In the genomic region with DNA sequence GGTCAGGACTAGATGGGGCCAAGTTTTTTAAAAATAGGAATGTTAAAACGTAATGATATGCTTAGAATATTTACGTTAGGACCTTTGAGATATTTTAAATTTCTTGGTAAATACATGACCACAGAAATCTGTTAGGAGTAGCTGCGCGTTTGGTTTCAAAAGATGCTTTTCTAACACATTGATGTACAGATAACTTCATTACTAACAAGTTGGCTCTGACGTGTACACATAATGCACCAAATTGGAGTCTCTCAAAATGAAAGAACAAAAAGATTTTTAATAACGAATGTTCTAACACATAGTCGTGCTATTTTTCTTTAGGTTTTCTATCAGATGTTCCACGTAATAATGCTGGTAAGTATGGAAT, we compare ENCODE assay signal across 8 cellular contexts. TPM values are rescaled to one million over a fixed set of nuclear protein-coding genes. Genes with fewer than 3 reads are reported as not detected.
DNase-seq lines count a peak whose midpoint lies in the region; TF ChIP-seq lines count a peak whose summit lies in the region.

No MANE protein-coding gene starts in this region.

- H3K27ac ChIP-seq in C4-2B (peak overlapping the region; percentile 96), duodenal mucosa (ENCODE audit: low read depth, low read length) (peak overlapping the region; percentile 76), neural cell (ENCODE audit: low read length) (peak overlapping the region; percentile 85)

- H3F3A ChIP-seq in Loucy (ENCODE audit: low read depth) (no peaks in the 10 kb centered on the region), neural cell (ENCODE audit: insufficient read depth, low read length, poor library complexity, severe bottlenecking) (no peaks in the 10 kb centered on the region)

- H3K36me3 ChIP-seq in Loucy (ENCODE audit: insufficient read depth, low read length) (no peaks in the 10 kb centered on the region), duodenal mucosa (ENCODE audit: control insufficient read depth in 1 of 2, insufficient read depth in 2 of 2, low read length in 2 of 2) (peaks cover 0 to 6% of the 10 kb centered on the region in 2 donors), neural cell (ENCODE audit: insufficient read depth, low read length) (no peaks in the 10 kb centered on the region)

- H3K9me3 ChIP-seq in Loucy (ENCODE audit: insufficient read depth, low read depth, low read length) (no peaks in the 10 kb centered on the region), duodenal mucosa (ENCODE audit: control insufficient read depth in 1 of 2, low read length in 2 of 2) (no peaks in the 10 kb centered on the region), neural cell (ENCODE audit: low read length) (no peaks in the 10 kb centered on the region)

- H3K9ac ChIP-seq in Loucy (ENCODE audit: low read depth, low read length, poor library complexity, severe bottlenecking) (peak overlapping the region; percentile 77), duodenal mucosa (ENCODE audit: low read depth in 1 of 2, low read length in 2 of 2) (peak overlapping the region; percentile 81 to 85), neural cell (ENCODE audit: low read length) (peak overlapping the region; percentile 82)

- no peak for TF ChIP-seq RAD21 in neural cell (conservative IDR thresholded peaks at IDR 0.05)

- H3K27me3 ChIP-seq in Loucy (ENCODE audit: insufficient read depth, low read length, poor library complexity, severe bottlenecking) (no peaks in the 10 kb centered on the region), duodenal mucosa (ENCODE audit: control insufficient read depth in 1 of 2, insufficient read depth in 2 of 2, low read length in 2 of 2) (peaks cover 0 to 3% of the 10 kb centered on the region in 2 donors), neural cell (ENCODE audit: insufficient read depth, low read depth, low read length) (no peaks in the 10 kb centered on the region)

- no peak for TF ChIP-seq EP300 in neural cell (conservative IDR thresholded peaks at IDR 0.05; ENCODE audit: poor library complexity, severe bottlenecking)

- no peaks in the 10 kb centered on the region for H3K9me2 ChIP-seq in Loucy (replicated peaks; ENCODE audit: low read depth, low read length)
- no peaks in the 10 kb centered on the region for H3K9me2 ChIP-seq in neural cell (ENCODE audit: insufficient read depth, low read length)

- H3K4me2 ChIP-seq in Loucy (ENCODE audit: low read depth, low read length, poor library complexity, severe bottlenecking): peak overlapping the region; percentile 77
- H3K4me2 ChIP-seq in neural cell (ENCODE audit: low read length): peak overlapping the region; percentile 60

- H3K4me3 ChIP-seq in Loucy (ENCODE audit: low read length, poor library complexity, severe bottlenecking) (peak overlapping the region; percentile 79), duodenal mucosa (ENCODE audit: low read depth in 1 of 2, low read length in 2 of 2) (peak overlapping the region; percentile 82 to 85), neural cell (ENCODE audit: low read length) (peak overlapping the region; percentile 85)

- H3K4me1 ChIP-seq in Loucy (ENCODE audit: insufficient read depth, low read length, poor library complexity, severe bottlenecking) (peaks cover 12% of the 10 kb centered on the region), duodenal mucosa (ENCODE audit: control insufficient read depth in 1 of 2, insufficient read depth in 2 of 2, low read length in 2 of 2) (peaks cover 4 to 10% of the 10 kb centered on the region in 2 donors)

- peak overlapping the region; percentile 91 for H2AFZ ChIP-seq in Loucy (ENCODE audit: low read length)
- peak overlapping the region; percentile 43 for H2AFZ ChIP-seq in neural cell (ENCODE audit: low read depth, low read length)

- no peak for TF ChIP-seq CTCF in C4-2B (conservative IDR thresholded peaks at IDR 0.05)
- TF ChIP-seq CTCF in Loucy (conservative IDR thresholded peaks at IDR 0.05; ENCODE audit: low read length): no peak
- no peak for TF ChIP-seq CTCF in neural cell (IDR thresholded peaks at IDR 0.05; ENCODE audit: poor library complexity, severe bottlenecking)

- H4K20me1 ChIP-seq in Loucy (ENCODE audit: insufficient read depth, low read length, poor library complexity, severe bottlenecking) (no peaks in the 10 kb centered on the region), neural cell (ENCODE audit: insufficient read depth) (no peaks in the 10 kb centered on the region)

- DNase-seq in HUDEP-2 (lab: John Stamatoyannopoulos, UW; ENCODE audit: unreplicated experiment in 76 of 76) (no peak), NCI-H1417 (lab: John Stamatoyannopoulos, UW) (no peak), mucosa of gallbladder (ENCODE audit: low spot score) (no peak), NCI-H510A treated with DMSO at 0.1 percent for 48 hours (lab: John Stamatoyannopoulos, UW) (no peak)

- H3K79me2 ChIP-seq in Loucy (ENCODE audit: insufficient read depth, low read length) (no peaks in the 10 kb centered on the region), neural cell (replicated peaks; ENCODE audit: insufficient read depth, low read length) (peaks cover 18% of the 10 kb centered on the region)

TF ChIP-seq in neural cell, 6 proteins besides CTCF, POLR2A, EP300 and RAD21:
- TF ChIP-seq SMC3 (conservative IDR thresholded peaks at IDR 0.05; ENCODE audit: poor library complexity): no peak
- TF ChIP-seq POLR2AphosphoS5 (IDR thresholded peaks at IDR 0.05): no peak
- TF ChIP-seq EZH2 (IDR thresholded peaks at IDR 0.05; ENCODE audit: borderline replicate concordance, insufficient read depth, low read length, poor library complexity, severe bottlenecking): no peak
- TF ChIP-seq, protein P1, sequence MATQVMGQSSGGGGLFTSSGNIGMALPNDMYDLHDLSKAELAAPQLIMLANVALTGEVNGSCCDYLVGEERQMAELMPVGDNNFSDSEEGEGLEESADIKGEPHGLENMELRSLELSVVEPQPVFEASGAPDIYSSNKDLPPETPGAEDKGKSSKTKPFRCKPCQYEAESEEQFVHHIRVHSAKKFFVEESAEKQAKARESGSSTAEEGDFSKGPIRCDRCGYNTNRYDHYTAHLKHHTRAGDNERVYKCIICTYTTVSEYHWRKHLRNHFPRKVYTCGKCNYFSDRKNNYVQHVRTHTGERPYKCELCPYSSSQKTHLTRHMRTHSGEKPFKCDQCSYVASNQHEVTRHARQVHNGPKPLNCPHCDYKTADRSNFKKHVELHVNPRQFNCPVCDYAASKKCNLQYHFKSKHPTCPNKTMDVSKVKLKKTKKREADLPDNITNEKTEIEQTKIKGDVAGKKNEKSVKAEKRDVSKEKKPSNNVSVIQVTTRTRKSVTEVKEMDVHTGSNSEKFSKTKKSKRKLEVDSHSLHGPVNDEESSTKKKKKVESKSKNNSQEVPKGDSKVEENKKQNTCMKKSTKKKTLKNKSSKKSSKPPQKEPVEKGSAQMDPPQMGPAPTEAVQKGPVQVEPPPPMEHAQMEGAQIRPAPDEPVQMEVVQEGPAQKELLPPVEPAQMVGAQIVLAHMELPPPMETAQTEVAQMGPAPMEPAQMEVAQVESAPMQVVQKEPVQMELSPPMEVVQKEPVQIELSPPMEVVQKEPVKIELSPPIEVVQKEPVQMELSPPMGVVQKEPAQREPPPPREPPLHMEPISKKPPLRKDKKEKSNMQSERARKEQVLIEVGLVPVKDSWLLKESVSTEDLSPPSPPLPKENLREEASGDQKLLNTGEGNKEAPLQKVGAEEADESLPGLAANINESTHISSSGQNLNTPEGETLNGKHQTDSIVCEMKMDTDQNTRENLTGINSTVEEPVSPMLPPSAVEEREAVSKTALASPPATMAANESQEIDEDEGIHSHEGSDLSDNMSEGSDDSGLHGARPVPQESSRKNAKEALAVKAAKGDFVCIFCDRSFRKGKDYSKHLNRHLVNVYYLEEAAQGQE (IDR thresholded peaks at IDR 0.05; ENCODE audit: borderline replicate concordance): no peak
- no peak for TF ChIP-seq MXI1 (conservative IDR thresholded peaks at IDR 0.05; ENCODE audit: poor library complexity, severe bottlenecking)
- TF ChIP-seq TAF1 (IDR thresholded peaks at IDR 0.05; ENCODE audit: low read depth): no peak

RNA-seq across cellular contexts. Expression of a gene that starts 0.6 kb away (rescaled TPM):
- polyA plus RNA-seq in neural cell: 15.0 and 25.4 TPM in 2 replicates
- 22.2 and 26.8 TPM in 2 replicates for polyA minus RNA-seq in neural cell
- 9.6 TPM for total RNA-seq in mucosa of gallbladder

RNA-seq across cellular contexts. Expression of a gene that starts 0.7 kb away (rescaled TPM):
- polyA plus RNA-seq in neural cell: 0.20 and 1.7 TPM in 2 replicates
- polyA minus RNA-seq in neural cell: 0.97 and 2.7 TPM in 2 replicates
- total RNA-seq in mucosa of gallbladder: 0.23 TPM

RNA-seq across cellular contexts. Expression of a gene that starts 38.8 kb away (rescaled TPM):
- 75.8 and 87.8 TPM in 2 replicates for polyA plus RNA-seq in neural cell
- 157 and 170 TPM in 2 replicates for polyA minus RNA-seq in neural cell
- total RNA-seq in mucosa of gallbladder: 15.9 TPM
